ENCODE assay signal across 1 cellular context in the genomic region with DNA sequence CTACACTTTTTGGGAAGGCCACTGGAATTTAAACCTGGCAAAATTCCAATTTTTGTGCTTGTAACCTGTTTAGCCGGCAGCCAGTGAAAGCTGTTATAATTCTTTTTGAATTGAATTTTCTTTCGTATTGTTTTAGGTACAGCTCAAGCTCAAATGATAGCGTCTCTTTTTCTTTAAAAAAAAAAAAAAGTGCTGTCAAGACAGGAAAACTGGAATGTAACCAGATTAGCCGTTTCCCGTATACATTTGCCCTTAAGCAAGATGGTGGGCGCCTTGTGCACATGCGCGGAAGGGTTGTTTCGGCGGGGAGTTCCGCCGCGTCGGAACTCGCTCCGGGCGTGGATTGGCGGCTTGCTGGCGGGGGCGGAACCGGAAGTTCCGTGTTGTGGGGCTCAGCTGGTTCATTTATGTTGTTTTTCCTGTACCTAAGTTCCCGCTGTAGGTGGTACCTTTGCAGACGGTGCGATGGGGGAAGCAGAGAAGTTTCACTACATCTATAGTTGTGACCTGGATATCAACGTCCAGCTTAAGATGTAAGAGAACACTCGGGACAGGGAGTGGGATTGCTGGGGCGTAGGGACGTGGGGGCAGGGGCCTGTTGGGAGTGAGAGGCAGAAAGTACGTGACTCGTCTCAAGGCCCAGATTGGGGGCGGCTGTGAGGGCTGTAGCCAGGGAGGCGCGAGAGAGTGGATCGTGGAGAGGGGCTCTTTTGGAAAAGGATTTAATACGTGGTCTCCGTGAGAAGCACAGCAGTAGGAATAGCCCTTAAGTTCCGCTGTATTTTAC.
TF ChIP-seq lines count a peak whose summit lies in the region.

Gene PIK3C3 (plus strand): TSS at position 408 of the 787 bp plus-strand sequence. CDS start 58 bp downstream, at position 466.

TF ChIP-seq in HepG2, 621 proteins besides CTCF, POLR2A, EP300 and RAD21 (continued from another document and continues in another):
- TF ChIP-seq, protein P1, sequence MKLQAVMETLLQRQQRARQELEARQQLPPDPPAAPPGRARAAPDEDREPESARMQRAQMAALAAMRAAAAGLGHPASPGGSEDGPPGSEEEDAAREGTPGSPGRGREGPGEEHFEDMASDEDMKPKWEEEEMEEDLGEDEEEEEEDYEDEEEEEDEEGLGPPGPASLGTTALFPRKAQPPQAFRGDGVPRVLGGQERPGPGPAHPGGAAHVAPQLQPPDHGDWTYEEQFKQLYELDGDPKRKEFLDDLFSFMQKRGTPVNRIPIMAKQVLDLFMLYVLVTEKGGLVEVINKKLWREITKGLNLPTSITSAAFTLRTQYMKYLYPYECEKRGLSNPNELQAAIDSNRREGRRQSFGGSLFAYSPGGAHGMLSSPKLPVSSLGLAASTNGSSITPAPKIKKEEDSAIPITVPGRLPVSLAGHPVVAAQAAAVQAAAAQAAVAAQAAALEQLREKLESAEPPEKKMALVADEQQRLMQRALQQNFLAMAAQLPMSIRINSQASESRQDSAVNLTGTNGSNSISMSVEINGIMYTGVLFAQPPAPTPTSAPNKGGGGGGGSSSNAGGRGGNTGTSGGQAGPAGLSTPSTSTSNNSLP (IDR thresholded peaks at IDR 0.05; ENCODE audit: low read depth, low read length): no peak
- 0 out of 2 replicates have a peak, but pooled peaks have one; percentile 31 for TF ChIP-seq ZNF878 (CRISPR knock-in tag; IDR thresholded peaks at IDR 0.05)
- no peak for TF ChIP-seq NFATC3 (CRISPR knock-in tag; IDR thresholded peaks at IDR 0.05)
- TF ChIP-seq HNRNPL (IDR thresholded peaks at IDR 0.05; ENCODE audit: low read depth, low read length): no peak
- TF ChIP-seq ZBTB49 (CRISPR knock-in tag; IDR thresholded peaks at IDR 0.05; ENCODE audit: borderline replicate concordance): no peak
- TF ChIP-seq, protein P2, sequence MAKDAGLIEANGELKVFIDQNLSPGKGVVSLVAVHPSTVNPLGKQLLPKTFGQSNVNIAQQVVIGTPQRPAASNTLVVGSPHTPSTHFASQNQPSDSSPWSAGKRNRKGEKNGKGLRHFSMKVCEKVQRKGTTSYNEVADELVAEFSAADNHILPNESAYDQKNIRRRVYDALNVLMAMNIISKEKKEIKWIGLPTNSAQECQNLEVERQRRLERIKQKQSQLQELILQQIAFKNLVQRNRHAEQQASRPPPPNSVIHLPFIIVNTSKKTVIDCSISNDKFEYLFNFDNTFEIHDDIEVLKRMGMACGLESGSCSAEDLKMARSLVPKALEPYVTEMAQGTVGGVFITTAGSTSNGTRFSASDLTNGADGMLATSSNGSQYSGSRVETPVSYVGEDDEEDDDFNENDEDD (CRISPR knock-in tag; IDR thresholded peaks at IDR 0.05; ENCODE audit: borderline replicate concordance): no peak; the same call in 1 of the 2 replicates
- TF ChIP-seq ZNF121 (CRISPR knock-in tag; IDR thresholded peaks at IDR 0.05): no peak
- no peak for TF ChIP-seq ZNF674 (CRISPR knock-in tag; IDR thresholded peaks at IDR 0.05; ENCODE audit: low read depth)
- TF ChIP-seq ZEB1 (IDR thresholded peaks at IDR 0.05; ENCODE audit: insufficient replicate concordance, low read depth): no peak
- TF ChIP-seq, protein P3, sequence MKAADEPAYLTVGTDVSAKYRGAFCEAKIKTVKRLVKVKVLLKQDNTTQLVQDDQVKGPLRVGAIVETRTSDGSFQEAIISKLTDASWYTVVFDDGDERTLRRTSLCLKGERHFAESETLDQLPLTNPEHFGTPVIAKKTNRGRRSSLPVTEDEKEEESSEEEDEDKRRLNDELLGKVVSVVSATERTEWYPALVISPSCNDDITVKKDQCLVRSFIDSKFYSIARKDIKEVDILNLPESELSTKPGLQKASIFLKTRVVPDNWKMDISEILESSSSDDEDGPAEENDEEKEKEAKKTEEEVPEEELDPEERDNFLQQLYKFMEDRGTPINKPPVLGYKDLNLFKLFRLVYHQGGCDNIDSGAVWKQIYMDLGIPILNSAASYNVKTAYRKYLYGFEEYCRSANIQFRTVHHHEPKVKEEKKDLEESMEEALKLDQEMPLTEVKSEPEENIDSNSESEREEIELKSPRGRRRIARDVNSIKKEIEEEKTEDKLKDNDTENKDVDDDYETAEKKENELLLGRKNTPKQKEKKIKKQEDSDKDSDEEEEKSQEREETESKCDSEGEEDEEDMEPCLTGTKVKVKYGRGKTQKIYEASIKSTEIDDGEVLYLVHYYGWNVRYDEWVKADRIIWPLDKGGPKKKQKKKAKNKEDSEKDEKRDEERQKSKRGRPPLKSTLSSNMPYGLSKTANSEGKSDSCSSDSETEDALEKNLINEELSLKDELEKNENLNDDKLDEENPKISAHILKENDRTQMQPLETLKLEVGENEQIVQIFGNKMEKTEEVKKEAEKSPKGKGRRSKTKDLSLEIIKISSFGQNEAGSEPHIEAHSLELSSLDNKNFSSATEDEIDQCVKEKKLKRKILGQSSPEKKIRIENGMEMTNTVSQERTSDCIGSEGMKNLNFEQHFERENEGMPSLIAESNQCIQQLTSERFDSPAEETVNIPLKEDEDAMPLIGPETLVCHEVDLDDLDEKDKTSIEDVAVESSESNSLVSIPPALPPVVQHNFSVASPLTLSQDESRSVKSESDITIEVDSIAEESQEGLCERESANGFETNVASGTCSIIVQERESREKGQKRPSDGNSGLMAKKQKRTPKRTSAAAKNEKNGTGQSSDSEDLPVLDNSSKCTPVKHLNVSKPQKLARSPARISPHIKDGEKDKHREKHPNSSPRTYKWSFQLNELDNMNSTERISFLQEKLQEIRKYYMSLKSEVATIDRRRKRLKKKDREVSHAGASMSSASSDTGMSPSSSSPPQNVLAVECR (CRISPR knock-in tag; IDR thresholded peaks at IDR 0.05; ENCODE audit: borderline replicate concordance): peak; percentile 80; the same call in 1 of the 2 replicates
- no peak for TF ChIP-seq SRSF9 (IDR thresholded peaks at IDR 0.05; ENCODE audit: borderline replicate concordance, insufficient read depth, low read depth, low read length, poor library complexity, severe bottlenecking)
- no peak for TF ChIP-seq ZMYM3 (CRISPR knock-in tag; IDR thresholded peaks at IDR 0.05)
- no peak for TF ChIP-seq TAF15 (IDR thresholded peaks at IDR 0.05; ENCODE audit: low read depth, low read length, poor library complexity, severe bottlenecking)
- no peak for TF ChIP-seq ZFP1 (CRISPR knock-in tag; IDR thresholded peaks at IDR 0.05)
- TF ChIP-seq CHD4 (IDR thresholded peaks at IDR 0.05; ENCODE audit: borderline replicate concordance, low read length): no peak
- TF ChIP-seq, protein P4, sequence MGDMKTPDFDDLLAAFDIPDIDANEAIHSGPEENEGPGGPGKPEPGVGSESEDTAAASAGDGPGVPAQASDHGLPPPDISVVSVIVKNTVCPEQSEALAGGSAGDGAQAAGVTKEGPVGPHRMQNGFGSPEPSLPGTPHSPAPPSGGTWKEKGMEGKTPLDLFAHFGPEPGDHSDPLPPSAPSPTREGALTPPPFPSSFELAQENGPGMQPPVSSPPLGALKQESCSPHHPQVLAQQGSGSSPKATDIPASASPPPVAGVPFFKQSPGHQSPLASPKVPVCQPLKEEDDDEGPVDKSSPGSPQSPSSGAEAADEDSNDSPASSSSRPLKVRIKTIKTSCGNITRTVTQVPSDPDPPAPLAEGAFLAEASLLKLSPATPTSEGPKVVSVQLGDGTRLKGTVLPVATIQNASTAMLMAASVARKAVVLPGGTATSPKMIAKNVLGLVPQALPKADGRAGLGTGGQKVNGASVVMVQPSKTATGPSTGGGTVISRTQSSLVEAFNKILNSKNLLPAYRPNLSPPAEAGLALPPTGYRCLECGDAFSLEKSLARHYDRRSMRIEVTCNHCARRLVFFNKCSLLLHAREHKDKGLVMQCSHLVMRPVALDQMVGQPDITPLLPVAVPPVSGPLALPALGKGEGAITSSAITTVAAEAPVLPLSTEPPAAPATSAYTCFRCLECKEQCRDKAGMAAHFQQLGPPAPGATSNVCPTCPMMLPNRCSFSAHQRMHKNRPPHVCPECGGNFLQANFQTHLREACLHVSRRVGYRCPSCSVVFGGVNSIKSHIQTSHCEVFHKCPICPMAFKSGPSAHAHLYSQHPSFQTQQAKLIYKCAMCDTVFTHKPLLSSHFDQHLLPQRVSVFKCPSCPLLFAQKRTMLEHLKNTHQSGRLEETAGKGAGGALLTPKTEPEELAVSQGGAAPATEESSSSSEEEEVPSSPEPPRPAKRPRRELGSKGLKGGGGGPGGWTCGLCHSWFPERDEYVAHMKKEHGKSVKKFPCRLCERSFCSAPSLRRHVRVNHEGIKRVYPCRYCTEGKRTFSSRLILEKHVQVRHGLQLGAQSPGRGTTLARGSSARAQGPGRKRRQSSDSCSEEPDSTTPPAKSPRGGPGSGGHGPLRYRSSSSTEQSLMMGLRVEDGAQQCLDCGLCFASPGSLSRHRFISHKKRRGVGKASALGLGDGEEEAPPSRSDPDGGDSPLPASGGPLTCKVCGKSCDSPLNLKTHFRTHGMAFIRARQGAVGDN (CRISPR knock-in tag; IDR thresholded peaks at IDR 0.05): peak; percentile 53
- TF ChIP-seq ZNF781 (CRISPR knock-in tag; IDR thresholded peaks at IDR 0.05; ENCODE audit: borderline replicate concordance, not compliant biosample characterization): no peak
- no peak for TF ChIP-seq CENPX (CRISPR knock-in tag; IDR thresholded peaks at IDR 0.05)
- TF ChIP-seq, protein P5, sequence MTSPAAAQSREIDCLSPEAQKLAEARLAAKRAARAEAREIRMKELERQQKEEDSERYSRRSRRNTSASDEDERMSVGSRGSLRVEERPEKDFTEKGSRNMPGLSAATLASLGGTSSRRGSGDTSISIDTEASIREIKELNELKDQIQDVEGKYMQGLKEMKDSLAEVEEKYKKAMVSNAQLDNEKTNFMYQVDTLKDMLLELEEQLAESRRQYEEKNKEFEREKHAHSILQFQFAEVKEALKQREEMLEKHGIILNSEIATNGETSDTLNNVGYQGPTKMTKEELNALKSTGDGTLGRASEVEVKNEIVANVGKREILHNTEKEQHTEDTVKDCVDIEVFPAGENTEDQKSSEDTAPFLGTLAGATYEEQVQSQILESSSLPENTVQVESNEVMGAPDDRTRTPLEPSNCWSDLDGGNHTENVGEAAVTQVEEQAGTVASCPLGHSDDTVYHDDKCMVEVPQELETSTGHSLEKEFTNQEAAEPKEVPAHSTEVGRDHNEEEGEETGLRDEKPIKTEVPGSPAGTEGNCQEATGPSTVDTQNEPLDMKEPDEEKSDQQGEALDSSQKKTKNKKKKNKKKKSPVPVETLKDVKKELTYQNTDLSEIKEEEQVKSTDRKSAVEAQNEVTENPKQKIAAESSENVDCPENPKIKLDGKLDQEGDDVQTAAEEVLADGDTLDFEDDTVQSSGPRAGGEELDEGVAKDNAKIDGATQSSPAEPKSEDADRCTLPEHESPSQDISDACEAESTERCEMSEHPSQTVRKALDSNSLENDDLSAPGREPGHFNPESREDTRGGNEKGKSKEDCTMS (CRISPR knock-in tag; conservative IDR thresholded peaks at IDR 0.05): no peak
- no peak for TF ChIP-seq EEA1 (CRISPR knock-in tag; IDR thresholded peaks at IDR 0.05; ENCODE audit: borderline replicate concordance)
- TF ChIP-seq ZNF263 (CRISPR knock-in tag; IDR thresholded peaks at IDR 0.05): no peak
- no peak for TF ChIP-seq ZBTB1 (CRISPR knock-in tag; IDR thresholded peaks at IDR 0.05; ENCODE audit: borderline replicate concordance)
- TF ChIP-seq, protein P6, sequence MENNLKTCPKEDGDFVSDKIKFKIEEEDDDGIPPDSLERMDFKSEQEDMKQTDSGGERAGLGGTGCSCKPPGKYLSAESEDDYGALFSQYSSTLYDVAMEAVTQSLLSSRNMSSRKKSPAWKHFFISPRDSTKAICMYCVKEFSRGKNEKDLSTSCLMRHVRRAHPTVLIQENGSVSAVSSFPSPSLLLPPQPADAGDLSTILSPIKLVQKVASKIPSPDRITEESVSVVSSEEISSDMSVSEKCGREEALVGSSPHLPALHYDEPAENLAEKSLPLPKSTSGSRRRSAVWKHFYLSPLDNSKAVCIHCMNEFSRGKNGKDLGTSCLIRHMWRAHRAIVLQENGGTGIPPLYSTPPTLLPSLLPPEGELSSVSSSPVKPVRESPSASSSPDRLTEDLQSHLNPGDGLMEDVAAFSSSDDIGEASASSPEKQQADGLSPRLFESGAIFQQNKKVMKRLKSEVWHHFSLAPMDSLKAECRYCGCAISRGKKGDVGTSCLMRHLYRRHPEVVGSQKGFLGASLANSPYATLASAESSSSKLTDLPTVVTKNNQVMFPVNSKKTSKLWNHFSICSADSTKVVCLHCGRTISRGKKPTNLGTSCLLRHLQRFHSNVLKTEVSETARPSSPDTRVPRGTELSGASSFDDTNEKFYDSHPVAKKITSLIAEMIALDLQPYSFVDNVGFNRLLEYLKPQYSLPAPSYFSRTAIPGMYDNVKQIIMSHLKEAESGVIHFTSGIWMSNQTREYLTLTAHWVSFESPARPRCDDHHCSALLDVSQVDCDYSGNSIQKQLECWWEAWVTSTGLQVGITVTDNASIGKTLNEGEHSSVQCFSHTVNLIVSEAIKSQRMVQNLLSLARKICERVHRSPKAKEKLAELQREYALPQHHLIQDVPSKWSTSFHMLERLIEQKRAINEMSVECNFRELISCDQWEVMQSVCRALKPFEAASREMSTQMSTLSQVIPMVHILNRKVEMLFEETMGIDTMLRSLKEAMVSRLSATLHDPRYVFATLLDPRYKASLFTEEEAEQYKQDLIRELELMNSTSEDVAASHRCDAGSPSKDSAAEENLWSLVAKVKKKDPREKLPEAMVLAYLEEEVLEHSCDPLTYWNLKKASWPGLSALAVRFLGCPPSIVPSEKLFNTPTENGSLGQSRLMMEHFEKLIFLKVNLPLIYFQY (CRISPR knock-in tag; IDR thresholded peaks at IDR 0.05; ENCODE audit: borderline replicate concordance): no peak
- no peak for TF ChIP-seq DMAP1 (CRISPR knock-in tag; IDR thresholded peaks at IDR 0.05)
- no peak for TF ChIP-seq ZNF75D (CRISPR knock-in tag; IDR thresholded peaks at IDR 0.05; ENCODE audit: borderline replicate concordance)
- TF ChIP-seq NR2C2 (CRISPR knock-in tag; IDR thresholded peaks at IDR 0.05; ENCODE audit: borderline replicate concordance): peak; percentile 68
- TF ChIP-seq ZSCAN31 (CRISPR knock-in tag; IDR thresholded peaks at IDR 0.05; ENCODE audit: low read depth): no peak
- no peak for TF ChIP-seq ZMAT5 (CRISPR knock-in tag; IDR thresholded peaks at IDR 0.05; ENCODE audit: borderline replicate concordance, low read depth)
- TF ChIP-seq ZNF205 (CRISPR knock-in tag; IDR thresholded peaks at IDR 0.05): no peak
- no peak for TF ChIP-seq BRD4 (CRISPR knock-in tag; IDR thresholded peaks at IDR 0.05)
